Comparison of ENCODE assay signal across 15 cellular contexts in the genomic region with DNA sequence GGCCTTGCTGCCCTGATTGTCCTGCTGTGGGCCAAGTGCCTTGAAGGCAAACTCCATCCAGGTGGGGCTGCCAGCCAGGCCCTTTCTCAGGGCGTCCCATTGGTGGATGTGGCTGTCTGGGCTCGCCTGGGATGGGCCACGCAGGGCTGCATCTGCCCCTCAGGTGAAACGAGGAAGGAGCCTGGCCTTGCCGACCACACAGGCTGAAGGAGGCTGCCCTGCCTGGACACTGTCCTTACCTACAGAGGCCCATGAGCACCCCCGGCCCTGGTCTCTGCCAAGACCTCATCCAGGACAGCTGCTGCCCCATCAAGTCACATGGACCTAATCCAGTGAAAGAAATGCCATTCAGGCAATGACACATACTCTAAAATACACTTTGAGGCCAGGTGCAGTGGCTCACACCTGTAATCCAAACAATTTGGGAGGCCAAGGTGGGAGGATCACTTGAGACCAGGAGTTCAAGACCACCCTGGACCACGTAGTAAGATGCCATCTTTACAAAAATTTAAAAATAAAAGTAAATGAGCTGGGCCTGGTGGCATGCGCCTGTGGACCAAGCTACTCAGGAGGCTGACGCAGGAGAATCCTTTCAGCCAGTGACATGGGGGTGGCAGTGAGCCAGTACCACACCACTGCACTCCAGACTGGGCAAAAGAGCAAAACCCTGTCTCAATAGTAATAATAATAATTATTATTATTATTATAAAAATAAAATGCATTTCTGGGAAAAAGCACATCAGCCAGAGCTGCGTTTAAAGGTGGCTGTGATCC.
"Had no signal": no experiment of that assay in that cellular context is flagged by ENCODE, and none has a peak within 500 bp of the region (broad histone marks: within the 10 kb centered on the region; RNA-seq: fewer than 3 reads in every experiment).

No MANE protein-coding gene starts in this region.

- H3K9ac ChIP-seq: parathyroid adenoma had no signal

- H3K4me3 ChIP-seq: adrenal gland, heart right ventricle, left ventricle myocardium inferior, sigmoid colon, spleen, stomach, testis, upper lobe of left lung had no signal

- H3K27me3 ChIP-seq: adrenal gland, heart right ventricle, sigmoid colon, spleen, stomach, testis, upper lobe of left lung had no signal

- H2AFZ ChIP-seq: parathyroid adenoma had no signal

- ATAC-seq: activated T-cell treated with anti-CD3 and anti-CD28 coated beads, Interleukin-2, amount 50 U/mL, for 4 hours; naive thymus-derived CD4-positive, alpha-beta T cell had no signal

- H3K4me1 ChIP-seq: heart right ventricle, left ventricle myocardium inferior, parathyroid adenoma, sigmoid colon, stomach, testis, upper lobe of left lung had no signal

- H3K79me2 ChIP-seq: parathyroid adenoma had no signal

- DNase-seq: activated CD4-positive, alpha-beta memory T cell treated with anti-CD3 and anti-CD28 coated beads for 36 hours; activated CD4-positive, CD25-positive, alpha-beta regulatory T cell treated with anti-CD3 and anti-CD28 coated beads, Interleukin-2, amount 50 U/mL, for 72 hours; activated effector memory CD4-positive, alpha-beta T cell treated with anti-CD3 and anti-CD28 coated beads, Interleukin-2, amount 50 U/mL, for 16 hours; activated T-cell treated with anti-CD3 and anti-CD28 coated beads, Interleukin-2, amount 50 U/mL, for 4 hours; adrenal gland; heart right ventricle; left ventricle myocardium inferior; naive thymus-derived CD4-positive, alpha-beta T cell; sigmoid colon; spleen; stomach; testis; upper lobe of left lung had no signal

- H3K27ac ChIP-seq: adrenal gland, epithelial cell of prostate, heart right ventricle, left ventricle myocardium inferior, parathyroid adenoma, sigmoid colon, spleen, stomach, testis, upper lobe of left lung had no signal

- H3K9me3 ChIP-seq: adrenal gland, heart right ventricle, left ventricle myocardium inferior, sigmoid colon, spleen, stomach, testis, upper lobe of left lung had no signal

- H3K36me3 ChIP-seq: adrenal gland, upper lobe of left lung had no signal
